ENCODE assay signal across 10 cellular contexts in the genomic region with DNA sequence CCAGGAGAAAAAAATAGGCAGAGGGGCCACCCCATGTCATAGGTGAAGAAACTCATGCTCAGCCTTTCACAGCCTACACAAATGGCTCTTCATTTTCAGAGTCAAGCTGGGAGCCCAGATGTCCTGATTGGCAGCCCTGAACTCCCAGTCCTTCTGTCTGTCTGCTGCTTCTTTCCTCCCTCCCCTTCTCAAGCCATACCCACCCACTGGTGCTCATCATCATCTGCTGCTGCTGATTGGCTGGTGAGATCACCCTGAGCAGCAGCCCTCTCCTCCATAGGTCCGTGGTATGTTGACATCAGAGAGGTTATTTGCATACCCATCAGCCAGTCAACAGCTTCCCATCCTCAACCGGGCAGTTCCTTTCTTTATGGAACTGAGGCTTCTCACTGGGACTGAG. TPM values are rescaled to one million over a fixed set of nuclear protein-coding genes. Genes with fewer than 3 reads are reported as not detected.
DNase-seq lines count a peak whose midpoint lies in the region; ATAC-seq, FAIRE-seq and TF ChIP-seq lines count a peak whose summit lies in the region.
"Had no signal": no experiment of that assay in that cellular context is flagged by ENCODE, and none has a peak within 500 bp of the region (broad histone marks: within the 10 kb centered on the region; RNA-seq: fewer than 3 reads in every experiment).

No MANE protein-coding gene starts in this region.

- H3K9me3 Mint-ChIP-seq in Caco-2 (ENCODE audit: unreplicated experiment), result no peaks in the 10 kb centered on the region

- H3K79me2 ChIP-seq in trophoblast cell (ENCODE audit: control insufficient read depth, insufficient read depth, low read length, poor library complexity), result no peaks in the 10 kb centered on the region

- H3K14ac ChIP-seq in trophoblast cell (ENCODE audit: low read length), result no peak overlapping the region

- peaks cover 2% of the 10 kb centered on the region for H3K9me3 ChIP-seq in trophoblast cell (ENCODE audit: insufficient read depth, low read depth, low read length)
- H3K9me3 ChIP-seq in Caco-2, result no peaks in the 10 kb centered on the region

- CTCF ChIA-PET in Caco-2 (lab: Charles Lee), result interaction anchor here (0.7 to 8.2 kb wide), 2 partner anchors 164 to 173 kb away, joined by 5 to 168 read pairs; no protein-coding TSS in a partner anchor

- TF ChIP-seq CTCF in Caco-2 (IDR thresholded peaks at IDR 0.05; ENCODE audit: insufficient read depth in 1 of 2, low read depth in 1 of 2, low read length in 1 of 2, severe bottlenecking in 1 of 2, unreplicated experiment in 1 of 2), result no peak

- H3K36me3 Mint-ChIP-seq in Caco-2 (ENCODE audit: insufficient read depth, unreplicated experiment), result no peaks in the 10 kb centered on the region

- H3K79me1 ChIP-seq in trophoblast cell (ENCODE audit: low read length), result no peaks in the 10 kb centered on the region

- H3K4me2 ChIP-seq in trophoblast cell (ENCODE audit: low read length), result no peak overlapping the region

- peak; percentile 22 for DNase-seq in SKM-1 treated with dmso at 0.1 percent for 144 hours (lab: John Stamatoyannopoulos, UW; ENCODE audit: unreplicated experiment)
- no peak for DNase-seq in SKM-1 (lab: John Stamatoyannopoulos, UW; ENCODE audit: unreplicated experiment)
- peak; percentile 85 for DNase-seq in NCI-H226
- DNase-seq in cerebellum (ENCODE audit: low spot score), result peak; percentile 63
- peak in 1 of 2 donors; percentile 15 for DNase-seq in trophoblast cell
- no peak for DNase-seq in GM19239 (ENCODE audit: insufficient read length, low spot score)
- no peak for DNase-seq in Caco-2
- DNase-seq: activated gamma-delta T cell, Right ventricle myocardium superior had no signal

- H3K4me3 Mint-ChIP-seq in Caco-2 (ENCODE audit: unreplicated experiment), result no peak overlapping the region

- H2BK12ac ChIP-seq in trophoblast cell (ENCODE audit: low read length), result no peak overlapping the region

- H3K9ac ChIP-seq in trophoblast cell (ENCODE audit: low read length), result no peak overlapping the region

- no peak overlapping the region for H4K12ac ChIP-seq in trophoblast cell (ENCODE audit: low read depth, low read length)

- peaks cover 27% of the 10 kb centered on the region for H3K27me3 Mint-ChIP-seq in Caco-2 (ENCODE audit: insufficient read depth, unreplicated experiment)

- no peak overlapping the region for H4K91ac ChIP-seq in trophoblast cell (ENCODE audit: low read depth, low read length)

- intact Hi-C loops in Caco-2 (cut with micrococcal nuclease; ENCODE audit: unreplicated experiment), result loop anchor here (10.0 kb wide), 1 partner anchor 476 kb away; no protein-coding TSS in a partner anchor

- H3K18ac ChIP-seq in trophoblast cell (ENCODE audit: low read length), result no peak overlapping the region

- no peaks in the 10 kb centered on the region for H3K4me1 ChIP-seq in trophoblast cell (ENCODE audit: control insufficient read depth in 1 of 2, insufficient read depth in 2 of 2, low read length in 2 of 2)
- H3K4me1 ChIP-seq in Caco-2, result no peaks in the 10 kb centered on the region

- H3K36me3 ChIP-seq in trophoblast cell (ENCODE audit: control insufficient read depth in 1 of 2, insufficient read depth in 2 of 2, low read length in 2 of 2), result no peaks in the 10 kb centered on the region
- H3K36me3 ChIP-seq in Caco-2 (ENCODE audit: control insufficient read depth, insufficient read depth, low read length), result no peaks in the 10 kb centered on the region

- no CpG with 5 or more reads among the region's 2 CpGs for WGBS in trophoblast cell (ENCODE audit: extremely low coverage, insufficient coverage, insufficient read length)

- H3K4me1 Mint-ChIP-seq in Caco-2 (ENCODE audit: low read depth, unreplicated experiment), result no peaks in the 10 kb centered on the region

- H3K4me3 ChIP-seq in trophoblast cell (ENCODE audit: low read depth, low read length) (peak overlapping the region; percentile 10), Caco-2 (ENCODE audit: low read depth, low read length) (no peak overlapping the region)

- H2BK5ac ChIP-seq in trophoblast cell (ENCODE audit: low read depth, low read length, poor library complexity), result no peak overlapping the region

- no peak overlapping the region for H2BK120ac ChIP-seq in trophoblast cell (ENCODE audit: insufficient read depth, low read length, poor library complexity)

- H2AK5ac ChIP-seq in trophoblast cell (ENCODE audit: low read length), result no peak overlapping the region

- ATAC-seq in GM21381 (IDR thresholded peaks at IDR 0.05; ENCODE audit: unreplicated experiment), result no peak

- BruUV-seq in Caco-2 (replicated peaks; lab: Mats Ljungman, UMichigan), result no TSS peak

- H4K8ac ChIP-seq in trophoblast cell (ENCODE audit: low read depth, low read length), result no peak overlapping the region

- H3K27ac ChIP-seq in trophoblast cell (ENCODE audit: low read depth, low read length), result no peak overlapping the region

- no peak overlapping the region for H3K23ac ChIP-seq in trophoblast cell (ENCODE audit: low read length)

- no peak overlapping the region for H3K4ac ChIP-seq in trophoblast cell (ENCODE audit: low read depth, low read length)

- H3K27me3 ChIP-seq in trophoblast cell (ENCODE audit: insufficient read depth, low read length) (no peaks in the 10 kb centered on the region), Caco-2 (replicated peaks; ENCODE audit: control insufficient read depth, insufficient read depth, low read length) (no peaks in the 10 kb centered on the region)

- H3K27ac Mint-ChIP-seq in Caco-2 (ENCODE audit: unreplicated experiment), result no peak overlapping the region

- no peak for FAIRE-seq in GM19239 (lab: Jason Lieb, UNC)

- H2AFZ ChIP-seq in trophoblast cell (ENCODE audit: insufficient read depth, low read length, poor library complexity), result no peak overlapping the region

- POLR2A ChIA-PET in Caco-2 (lab: Charles Lee), result no interaction called here

RNA-seq across cellular contexts. Expression of gene PRDM11, which starts 46.1 kb away (rescaled TPM):
- total RNA-seq in cerebellum (10.9 TPM), Caco-2 (2022) (11.8 and 12.5 TPM in 2 replicates)
- 1.8 and 2.4 TPM in 2 replicates for polyA plus RNA-seq in trophoblast cell (2013)

Comparison
In these comparisons a context has a peak if more than half of its experiments do, and no peak if none do; other contexts are left out.
1. DNase-seq: peak in SKM-1 treated with dmso at 0.1 percent for 144 hours (single experiment), NCI-H226 (single experiment) and cerebellum (single experiment); none in SKM-1 (single experiment), GM19239 (single experiment) and Caco-2 (0 of 2).